9 cellular contexts compared by ENCODE assay signal in the genomic region with DNA sequence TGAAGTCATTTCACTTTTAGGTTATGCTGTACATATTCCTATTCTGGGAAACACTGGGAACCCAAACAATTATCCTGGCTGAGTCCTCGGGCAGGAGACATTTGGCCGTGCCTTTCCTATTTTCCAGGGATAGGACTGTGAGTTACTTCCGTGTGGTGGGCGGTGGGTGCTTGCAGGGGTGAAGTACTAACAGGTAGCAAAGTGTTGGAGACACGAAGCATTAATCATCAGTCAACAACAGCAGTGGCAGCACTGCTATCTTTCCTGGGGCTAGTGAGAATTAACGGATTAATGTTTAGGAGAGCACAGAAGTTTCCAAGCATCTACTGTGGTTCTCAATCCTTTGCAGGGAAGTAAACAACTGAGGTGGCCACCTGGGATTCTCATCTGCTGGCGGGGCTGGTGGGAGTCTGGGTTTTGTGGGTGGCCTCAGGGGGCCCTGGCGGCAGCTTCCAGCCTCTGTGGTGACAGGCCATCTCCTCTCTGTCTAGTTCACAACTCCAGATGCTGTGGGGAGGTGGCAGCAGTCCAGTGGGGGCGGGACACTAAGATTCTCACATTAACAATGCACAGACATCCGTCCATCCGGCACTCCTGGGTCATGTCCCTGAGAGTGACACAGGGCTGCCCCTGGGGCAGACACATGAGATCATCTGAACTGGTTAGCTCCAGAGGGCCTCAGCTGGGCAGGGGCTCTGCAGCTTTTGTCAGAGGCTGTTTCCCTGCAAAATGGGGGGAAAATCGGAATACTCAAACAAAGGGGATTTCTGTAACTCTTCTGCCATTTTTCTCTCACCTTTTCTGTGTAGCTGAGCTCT.
DNase-seq lines count a peak whose midpoint lies in the region; ATAC-seq, FAIRE-seq and TF ChIP-seq lines count a peak whose summit lies in the region.
"Had no signal": no experiment of that assay in that cellular context is flagged by ENCODE, and none has a peak within 500 bp of the region (broad histone marks: within the 10 kb centered on the region; RNA-seq: fewer than 3 reads in every experiment).

No MANE protein-coding gene starts in this region.

- DNase-seq in GM04504 (ENCODE audit: low read depth) (peak; percentile 48), activated B cell treated with CpG ODN at 0.5 μM for 24 hours (no peak), heart right ventricle (peak; percentile 77 to 93), putamen (ENCODE audit: low spot score) (peak; percentile 90), CD1c-positive myeloid dendritic cell (ENCODE audit: extremely low spot score) (no peak), GM19239 (ENCODE audit: insufficient read length, low spot score) (no peak), NCI-H748 (lab: John Stamatoyannopoulos, UW; ENCODE audit: unreplicated experiment) (no peak)

- H3K4me3 Mint-ChIP-seq in activated B cell treated with CpG ODN at 0.5 μM for 24 hours = no peak overlapping the region

- no peaks in the 10 kb centered on the region for H3K9me3 ChIP-seq in heart right ventricle
- H3K9me3 ChIP-seq: HAP-1 had no signal

- ATAC-seq in activated B cell treated with CpG ODN at 0.5 μM for 24 hours (ENCODE audit: low read depth) = peak; percentile 14
- peak; percentile 90 to 96 (median 95) for ATAC-seq in heart right ventricle
- no peak for ATAC-seq in GM18909 (IDR thresholded peaks at IDR 0.05; ENCODE audit: poor library complexity, unreplicated experiment)

- H3K27ac ChIP-seq in heart right ventricle = peak overlapping the region in 9 of 10 donors; percentile 41 to 84 (median 66)

- H3K27me3 ChIP-seq in heart right ventricle = no peaks in the 10 kb centered on the region

- TF ChIP-seq CTCF in activated B cell treated with CpG ODN at 0.5 μM for 24 hours (IDR thresholded peaks at IDR 0.05) (no peak), heart right ventricle (IDR thresholded peaks at IDR 0.05) (no peak)

- peaks cover 26% of the 10 kb centered on the region for H3K4me1 Mint-ChIP-seq in activated B cell treated with CpG ODN at 0.5 μM for 24 hours

- POLR2A ChIA-PET in activated B cell treated with CpG ODN at 0.5 μM for 24 hours (lab: Charles Lee) = interaction anchor here (0.5 to 0.6 kb wide), 2 partner anchors 17 to 29 kb away, joined by 3 to 4 read pairs; no protein-coding TSS in a partner anchor

- CTCF ChIA-PET in activated B cell treated with CpG ODN at 0.5 μM for 24 hours (lab: Charles Lee) = interaction anchor here (1.4 to 2.2 kb wide), 2 partner anchors 14 to 193 kb away, joined by 3 to 5 read pairs; no protein-coding TSS in a partner anchor

- H3K27me3 Mint-ChIP-seq in activated B cell treated with CpG ODN at 0.5 μM for 24 hours = no peaks in the 10 kb centered on the region

- H3K36me3 ChIP-seq in heart right ventricle = no peaks in the 10 kb centered on the region
- H3K36me3 ChIP-seq: HAP-1 had no signal

- 8 to 13% methylated on average over 12 of the region's 12 CpGs for WGBS in heart right ventricle, 2 donors

- no peaks in the 10 kb centered on the region for H3K9me3 Mint-ChIP-seq in activated B cell treated with CpG ODN at 0.5 μM for 24 hours

- H3K4me3 ChIP-seq in heart right ventricle = peak overlapping the region in 1 of 10 donors; percentile 3
- H3K4me3 ChIP-seq: HAP-1 had no signal

- FAIRE-seq in GM19239 (lab: Jason Lieb, UNC) = no peak

- peaks cover 9 to 38% (median 24%) of the 10 kb centered on the region in 9 donors for H3K4me1 ChIP-seq in heart right ventricle
- H3K4me1 ChIP-seq: HAP-1 had no signal

- intact Hi-C loops in activated B cell treated with CpG ODN at 0.5 μM for 24 hours (cut with micrococcal nuclease) = no loop called here
- intact Hi-C loops in heart right ventricle (cut with DNase I) = loop anchor here in 1 of 10 donors (10.0 kb wide), 1 partner anchor 230 kb away; no protein-coding TSS in a partner anchor

- peaks cover 76% of the 10 kb centered on the region for H3K36me3 Mint-ChIP-seq in activated B cell treated with CpG ODN at 0.5 μM for 24 hours (ENCODE audit: low read depth)

- H3K27ac Mint-ChIP-seq in activated B cell treated with CpG ODN at 0.5 μM for 24 hours = peak overlapping the region; percentile 59

Comparison
In these comparisons a context has a peak if more than half of its experiments do, and no peak if none do; other contexts are left out.
1. DNase-seq: peak in GM04504 (single experiment), heart right ventricle (2 of 2) and putamen (single experiment); none in activated B cell treated with CpG ODN at 0.5 μM for 24 hours (single experiment), CD1c-positive myeloid dendritic cell (single experiment), GM19239 (single experiment) and NCI-H748 (single experiment).